8 cellular contexts compared by ENCODE assay signal in genomic region chr11:78140392-78141077, GRCh38. TPM values are rescaled to one million over a fixed set of nuclear protein-coding genes. Genes with fewer than 3 reads are reported as not detected.
A peak's percentile ranks its signal among the peaks of the same experiment; 100 is the strongest.
DNase-seq lines count a peak whose midpoint lies in the region; ATAC-seq and TF ChIP-seq lines count a peak whose summit lies in the region.

No MANE protein-coding gene starts in this region.

- no peaks in the 10 kb centered on the region for H3K9me3 Mint-ChIP-seq in T-helper 2 cell treated with Interferon-gamma antibody and Interleukin-4, amounts not matched to agents 5 μg/mL and 100 μg/mL, for 36 hours
- H3K9me3 Mint-ChIP-seq in stimulated activated naive B cell treated with anti-CD40 and anti-IgM and Interleukin-4, amounts not matched to agents 10 μg/mL and 1 μg/mL and 100 μg/mL, for 72 hours = peaks cover 0 to 3% of the 10 kb centered on the region in 2 donors

- no peak for TF ChIP-seq CTCF in fibroblast of villous mesenchyme (IDR thresholded peaks at IDR 0.05; ENCODE audit: insufficient read depth, low read depth, low read length)

- H3K27me3 Mint-ChIP-seq in T-helper 2 cell treated with Interferon-gamma antibody and Interleukin-4, amounts not matched to agents 5 μg/mL and 100 μg/mL, for 36 hours (ENCODE audit: low read depth) = no peaks in the 10 kb centered on the region
- H3K27me3 Mint-ChIP-seq in stimulated activated naive B cell treated with anti-CD40 and anti-IgM and Interleukin-4, amounts not matched to agents 10 μg/mL and 1 μg/mL and 100 μg/mL, for 72 hours = no peaks in the 10 kb centered on the region

- peaks cover 38% of the 10 kb centered on the region for H3K36me3 Mint-ChIP-seq in T-helper 2 cell treated with Interferon-gamma antibody and Interleukin-4, amounts not matched to agents 5 μg/mL and 100 μg/mL, for 36 hours (ENCODE audit: low read depth)
- peaks cover 15 to 41% of the 10 kb centered on the region in 2 donors for H3K36me3 Mint-ChIP-seq in stimulated activated naive B cell treated with anti-CD40 and anti-IgM and Interleukin-4, amounts not matched to agents 10 μg/mL and 1 μg/mL and 100 μg/mL, for 72 hours

- peak; percentile 28 for DNase-seq in activated CD4-positive, alpha-beta T cell treated with anti-CD3 and anti-CD28 coated beads for 48 hours
- no peak for DNase-seq in activated CD4-positive, alpha-beta T cell treated with anti-CD3 and anti-CD28 coated beads for 1 hour
- peak; percentile 9 for DNase-seq in T-helper 2 cell treated with Interferon-gamma antibody and Interleukin-4, amounts not matched to agents 5 μg/mL and 100 μg/mL, for 36 hours (ENCODE audit: low spot score)
- DNase-seq in fibroblast of villous mesenchyme (ENCODE audit: low read depth) (peak; percentile 6), H4 (ENCODE audit: low spot score) (no peak), SKM-1 (lab: John Stamatoyannopoulos, UW; ENCODE audit: unreplicated experiment) (no peak)
- no peak for DNase-seq in stimulated activated naive B cell treated with anti-CD40 and anti-IgM and Interleukin-4, amounts not matched to agents 10 μg/mL and 1 μg/mL and 100 μg/mL, for 72 hours
- no peak for DNase-seq in stimulated activated naive CD4-positive, alpha-beta T cell (lab: John Stamatoyannopoulos, UW)

- peak overlapping the region; percentile 86 for H3K4me3 ChIP-seq in fibroblast of villous mesenchyme (ENCODE audit: low read depth, low read length)

- H3K27ac Mint-ChIP-seq in T-helper 2 cell treated with Interferon-gamma antibody and Interleukin-4, amounts not matched to agents 5 μg/mL and 100 μg/mL, for 36 hours = peak overlapping the region; percentile 76
- no peak overlapping the region for H3K27ac Mint-ChIP-seq in stimulated activated naive B cell treated with anti-CD40 and anti-IgM and Interleukin-4, amounts not matched to agents 10 μg/mL and 1 μg/mL and 100 μg/mL, for 72 hours

- peaks cover 41% of the 10 kb centered on the region for H3K4me1 Mint-ChIP-seq in T-helper 2 cell treated with Interferon-gamma antibody and Interleukin-4, amounts not matched to agents 5 μg/mL and 100 μg/mL, for 36 hours (ENCODE audit: low read depth)
- H3K4me1 Mint-ChIP-seq in stimulated activated naive B cell treated with anti-CD40 and anti-IgM and Interleukin-4, amounts not matched to agents 10 μg/mL and 1 μg/mL and 100 μg/mL, for 72 hours = peaks cover 33 to 73% of the 10 kb centered on the region in 2 donors

- ATAC-seq in stimulated activated naive B cell treated with anti-CD40 and anti-IgM and Interleukin-4, amounts not matched to agents 10 μg/mL and 1 μg/mL and 100 μg/mL, for 72 hours (replicated peaks) = no peak

- peak overlapping the region; percentile 93 for H3K4me3 Mint-ChIP-seq in T-helper 2 cell treated with Interferon-gamma antibody and Interleukin-4, amounts not matched to agents 5 μg/mL and 100 μg/mL, for 36 hours
- H3K4me3 Mint-ChIP-seq in stimulated activated naive B cell treated with anti-CD40 and anti-IgM and Interleukin-4, amounts not matched to agents 10 μg/mL and 1 μg/mL and 100 μg/mL, for 72 hours = peak overlapping the region; percentile 65 to 68

RNA-seq across cellular contexts. Expression of gene ALG8, which starts 1.1 kb away (rescaled TPM):
- 37.7 and 60.9 TPM in 2 replicates for total RNA-seq in fibroblast of villous mesenchyme
- total RNA-seq in H4 (2014; rRNA removed; shearing (Covaris generic)) = 106 and 116 TPM in 2 replicates

RNA-seq across cellular contexts. Expression of gene KCTD21, which starts 47.9 kb away (rescaled TPM):
- total RNA-seq in fibroblast of villous mesenchyme = 8.1 and 11.2 TPM in 2 replicates
- 2.5 and 4.9 TPM in 2 replicates for total RNA-seq in H4 (2014; rRNA removed; shearing (Covaris generic))

RNA-seq across cellular contexts. Expression of gene USP35, which starts 48.2 kb away (rescaled TPM):
- total RNA-seq in fibroblast of villous mesenchyme = 10.8 and 12.9 TPM in 2 replicates
- 1.5 and 1.7 TPM in 2 replicates for total RNA-seq in H4 (2014; rRNA removed; shearing (Covaris generic))

Comparison
In these comparisons a context has a peak if more than half of its experiments do, and no peak if none do; other contexts are left out.
1. DNase-seq: peak in activated CD4-positive, alpha-beta T cell treated with anti-CD3 and anti-CD28 coated beads for 48 hours (single experiment), T-helper 2 cell treated with Interferon-gamma antibody and Interleukin-4, amounts not matched to agents 5 μg/mL and 100 μg/mL, for 36 hours (single experiment) and fibroblast of villous mesenchyme (single experiment); none in activated CD4-positive, alpha-beta T cell treated with anti-CD3 and anti-CD28 coated beads for 1 hour (single experiment), stimulated activated naive B cell treated with anti-CD40 and anti-IgM and Interleukin-4, amounts not matched to agents 10 μg/mL and 1 μg/mL and 100 μg/mL, for 72 hours (single experiment), H4 (single experiment), SKM-1 (single experiment) and stimulated activated naive CD4-positive, alpha-beta T cell (0 of 6).